ENCODE assay signal across 7 cellular contexts in the genomic region with DNA sequence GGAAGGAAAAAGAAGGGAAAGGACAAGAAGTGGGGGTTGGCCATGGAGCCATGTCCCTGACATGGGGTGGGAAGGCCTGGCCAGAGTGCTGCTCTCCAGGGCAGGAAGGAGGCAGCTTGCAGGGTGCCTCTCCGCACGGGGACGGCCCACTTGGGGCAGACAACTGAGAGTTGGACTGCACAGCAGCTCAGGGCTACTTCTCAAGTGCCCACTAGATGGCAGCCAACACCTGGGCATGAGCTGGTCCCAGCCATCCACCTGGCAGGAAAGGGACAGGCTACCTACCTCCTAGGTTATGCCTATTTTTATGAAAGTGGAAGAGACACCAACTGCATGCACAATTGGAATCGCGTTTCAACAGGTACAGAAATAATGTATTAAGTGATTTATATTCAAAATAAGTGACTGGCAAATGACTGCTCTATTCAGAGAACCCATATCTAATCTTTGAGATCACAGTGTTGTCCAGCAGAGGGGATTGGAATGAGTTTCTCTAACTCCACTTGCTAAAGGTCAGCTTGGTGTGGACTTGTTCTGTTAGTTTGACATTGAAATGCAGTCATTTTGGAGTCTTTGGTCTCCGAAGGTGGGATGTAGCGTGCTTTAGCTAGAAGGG.
DNase-seq lines count a peak whose midpoint lies in the region; ATAC-seq, FAIRE-seq and TF ChIP-seq lines count a peak whose summit lies in the region.

No MANE protein-coding gene starts in this region.

- ATAC-seq in GM18498 (IDR thresholded peaks at IDR 0.05; ENCODE audit: unreplicated experiment) (peak; percentile 81), HG02763 (IDR thresholded peaks at IDR 0.05; ENCODE audit: unreplicated experiment) (peak; percentile 84)

- H2AFZ ChIP-seq in hepatocyte = no peak overlapping the region

- DNase-seq in NCI-H146 (lab: John Stamatoyannopoulos, UW) (peak; percentile 55), T1000 (lab: John Stamatoyannopoulos, UW) (peak; percentile 11), ascending aorta (ENCODE audit: low spot score in 2 of 2) (peak in 1 of 2 donors; percentile 77), hepatocyte (ENCODE audit: low spot score) (peak; percentile 89), small intestine (peak; percentile 77)

- H3K9me2 ChIP-seq in hepatocyte (replicated peaks; ENCODE audit: insufficient read depth) = no peaks in the 10 kb centered on the region

- H3K36me3 ChIP-seq in ascending aorta (no peaks in the 10 kb centered on the region), hepatocyte (replicated peaks; ENCODE audit: insufficient read depth, low read depth) (no peaks in the 10 kb centered on the region), small intestine (ENCODE audit: control insufficient read depth in 2 of 2, insufficient read depth in 2 of 2, low read length in 2 of 2) (no peaks in the 10 kb centered on the region)

- H3K4me3 ChIP-seq in ascending aorta = no peak overlapping the region
- H3K4me3 ChIP-seq in hepatocyte = no peak overlapping the region
- no peak overlapping the region for H3K4me3 ChIP-seq in small intestine (ENCODE audit: low read depth in 1 of 2, low read length in 2 of 2)

- 15% methylated on average over 7 of the region's 7 CpGs for WGBS in hepatocyte (ENCODE audit: low lambda C conversion rate, missing lambda C conversion rate)
- 11 to 25% (median 14%) methylated on average over 7 of the region's 7 CpGs for WGBS in small intestine, 3 donors

- H3K27me3 ChIP-seq in ascending aorta (no peaks in the 10 kb centered on the region), hepatocyte (no peaks in the 10 kb centered on the region), small intestine (ENCODE audit: control insufficient read depth in 2 of 2, insufficient read depth in 2 of 2, low read length in 2 of 2) (no peaks in the 10 kb centered on the region)

- H3K27ac ChIP-seq in ascending aorta (peak overlapping the region in 1 of 2 donors; percentile 15), hepatocyte (no peak overlapping the region), small intestine (ENCODE audit: low read depth in 1 of 2, low read length in 1 of 2) (no peak overlapping the region)

- no peak overlapping the region for H3K4me2 ChIP-seq in hepatocyte

- H3K4me1 ChIP-seq in ascending aorta (peaks cover 0 to 12% of the 10 kb centered on the region in 2 donors), hepatocyte (ENCODE audit: insufficient read depth) (no peaks in the 10 kb centered on the region), small intestine (ENCODE audit: control insufficient read depth in 2 of 2, insufficient read depth in 1 of 2, low read depth in 1 of 2, low read length in 1 of 2) (no peaks in the 10 kb centered on the region)

- FAIRE-seq in small intestine (lab: Jason Lieb, UNC) = no peak

- no peaks in the 10 kb centered on the region for H3K79me2 ChIP-seq in hepatocyte

- no peaks in the 10 kb centered on the region for H4K20me1 ChIP-seq in hepatocyte (ENCODE audit: insufficient read depth, poor library complexity, severe bottlenecking)

- intact Hi-C loops in ascending aorta (cut with DNase I) = loop anchor here (1.0 to 5.0 kb wide), 6 partner anchors 187 to 812 kb away; no protein-coding TSS in a partner anchor

- H3K9me3 ChIP-seq in ascending aorta = no peaks in the 10 kb centered on the region
- no peaks in the 10 kb centered on the region for H3K9me3 ChIP-seq in hepatocyte (ENCODE audit: low read depth)
- H3K9me3 ChIP-seq in small intestine (ENCODE audit: control insufficient read depth, low read depth) = no peaks in the 10 kb centered on the region

- TF ChIP-seq CTCF in ascending aorta (IDR thresholded peaks at IDR 0.05) (peak; percentile 91 to 93 (median 91)), hepatocyte (IDR thresholded peaks at IDR 0.05; ENCODE audit: poor library complexity) (peak; percentile 84)
